In the genomic region with DNA sequence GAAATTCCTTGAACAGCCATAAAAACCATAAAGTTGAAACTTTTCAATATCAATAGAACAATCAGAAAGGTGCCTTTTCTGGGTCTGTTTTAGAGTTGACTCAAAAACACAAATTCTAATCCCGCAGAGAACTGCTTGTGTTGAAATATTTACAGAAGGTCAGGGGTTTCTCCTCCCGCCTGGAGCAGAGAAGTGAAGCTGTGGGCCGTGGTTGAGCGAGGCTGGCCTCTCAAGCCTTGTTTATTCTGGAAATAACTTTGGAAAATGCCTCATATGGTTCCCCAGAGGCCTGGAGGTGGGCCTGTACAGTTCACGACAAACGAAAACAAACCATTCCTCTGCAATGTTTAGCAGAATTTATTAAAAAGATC, we compare ENCODE assay signal across 1 cellular context.
TF ChIP-seq lines count a peak whose summit lies in the region.

No MANE protein-coding gene starts in this region.

TF ChIP-seq in HepG2, 621 proteins besides CTCF, POLR2A, EP300 and RAD21 (continued from another document and continues in another):
- TF ChIP-seq FOXA1 (IDR thresholded peaks at IDR 0.05) (0 out of 2 replicates have a peak, but pooled peaks have one; percentile 10), FOXA1 (CRISPR knock-in tag; IDR thresholded peaks at IDR 0.05) (peak; percentile 90), ATAD3A (CRISPR knock-in tag; IDR thresholded peaks at IDR 0.05) (no peak), FOXM1 (CRISPR knock-in tag; IDR thresholded peaks at IDR 0.05) (no peak), ZNF430 (CRISPR knock-in tag; IDR thresholded peaks at IDR 0.05) (no peak), ZNF530 (CRISPR knock-in tag; IDR thresholded peaks at IDR 0.05; ENCODE audit: low read depth) (no peak), KDM2A (CRISPR knock-in tag; IDR thresholded peaks at IDR 0.05; ENCODE audit: borderline replicate concordance, low read depth) (no peak), HDAC1 (CRISPR knock-in tag; IDR thresholded peaks at IDR 0.05) (peak; percentile 34; the same call in 1 of the 2 replicates), THAP11 (CRISPR knock-in tag; IDR thresholded peaks at IDR 0.05) (0 out of 2 replicates have a peak, but pooled peaks have one; percentile 16), TCF12 (IDR thresholded peaks at IDR 0.05) (no peak), TCF12 (CRISPR knock-in tag; IDR thresholded peaks at IDR 0.05) (no peak), ZFP91 (CRISPR knock-in tag; IDR thresholded peaks at IDR 0.05; ENCODE audit: borderline replicate concordance) (no peak), DDIT3 (CRISPR knock-in tag; IDR thresholded peaks at IDR 0.05) (no peak), ZNF615 (CRISPR knock-in tag; IDR thresholded peaks at IDR 0.05; ENCODE audit: borderline replicate concordance) (no peak), ZSCAN9 (CRISPR knock-in tag; IDR thresholded peaks at IDR 0.05; ENCODE audit: borderline replicate concordance) (peak; percentile 48; the same call in 1 of the 2 replicates), ARHGAP35 (CRISPR knock-in tag; IDR thresholded peaks at IDR 0.05; ENCODE audit: borderline replicate concordance) (no peak), ZNF574 (CRISPR knock-in tag; IDR thresholded peaks at IDR 0.05) (peak; percentile 19; the same call in 1 of the 2 replicates), AFF4 (CRISPR knock-in tag; IDR thresholded peaks at IDR 0.05) (no peak), NFKB2 (CRISPR knock-in tag; IDR thresholded peaks at IDR 0.05; ENCODE audit: borderline replicate concordance) (no peak), HDAC2 (CRISPR knock-in tag; IDR thresholded peaks at IDR 0.05) (peak; percentile 70), KLF16 (CRISPR knock-in tag; IDR thresholded peaks at IDR 0.05) (peak in 1 of 2 experiments; percentile 37; a peak in 1 of 4 replicates), ZNF766 (CRISPR knock-in tag; IDR thresholded peaks at IDR 0.05; ENCODE audit: borderline replicate concordance) (no peak), NONO (IDR thresholded peaks at IDR 0.05) (no peak), NONO (CRISPR knock-in tag; conservative IDR thresholded peaks at IDR 0.05) (no peak), PLRG1 (conservative IDR thresholded peaks at IDR 0.05) (no peak), HDAC6 (IDR thresholded peaks at IDR 0.05; ENCODE audit: low read depth, low read length) (no peak), NFYB (CRISPR knock-in tag; IDR thresholded peaks at IDR 0.05) (no peak), SIN3B (IDR thresholded peaks at IDR 0.05; ENCODE audit: low read length) (no peak), ZNF329 (CRISPR knock-in tag; IDR thresholded peaks at IDR 0.05; ENCODE audit: low read depth) (no peak), RORA (CRISPR knock-in tag; IDR thresholded peaks at IDR 0.05) (no peak), NCOA1 (CRISPR knock-in tag; IDR thresholded peaks at IDR 0.05) (no peak), ZFP62 (CRISPR knock-in tag; IDR thresholded peaks at IDR 0.05) (no peak), ZNF383 (CRISPR knock-in tag; IDR thresholded peaks at IDR 0.05; ENCODE audit: borderline replicate concordance) (no peak), ZNF576 (CRISPR knock-in tag; IDR thresholded peaks at IDR 0.05) (no peak), ZBTB3 (CRISPR knock-in tag; IDR thresholded peaks at IDR 0.05; ENCODE audit: borderline replicate concordance, low read depth) (no peak), JUNB (CRISPR knock-in tag; IDR thresholded peaks at IDR 0.05; ENCODE audit: borderline replicate concordance) (no peak), ZNF292 (CRISPR knock-in tag; IDR thresholded peaks at IDR 0.05; ENCODE audit: borderline replicate concordance, low read depth) (no peak)
- TF ChIP-seq, protein P1, sequence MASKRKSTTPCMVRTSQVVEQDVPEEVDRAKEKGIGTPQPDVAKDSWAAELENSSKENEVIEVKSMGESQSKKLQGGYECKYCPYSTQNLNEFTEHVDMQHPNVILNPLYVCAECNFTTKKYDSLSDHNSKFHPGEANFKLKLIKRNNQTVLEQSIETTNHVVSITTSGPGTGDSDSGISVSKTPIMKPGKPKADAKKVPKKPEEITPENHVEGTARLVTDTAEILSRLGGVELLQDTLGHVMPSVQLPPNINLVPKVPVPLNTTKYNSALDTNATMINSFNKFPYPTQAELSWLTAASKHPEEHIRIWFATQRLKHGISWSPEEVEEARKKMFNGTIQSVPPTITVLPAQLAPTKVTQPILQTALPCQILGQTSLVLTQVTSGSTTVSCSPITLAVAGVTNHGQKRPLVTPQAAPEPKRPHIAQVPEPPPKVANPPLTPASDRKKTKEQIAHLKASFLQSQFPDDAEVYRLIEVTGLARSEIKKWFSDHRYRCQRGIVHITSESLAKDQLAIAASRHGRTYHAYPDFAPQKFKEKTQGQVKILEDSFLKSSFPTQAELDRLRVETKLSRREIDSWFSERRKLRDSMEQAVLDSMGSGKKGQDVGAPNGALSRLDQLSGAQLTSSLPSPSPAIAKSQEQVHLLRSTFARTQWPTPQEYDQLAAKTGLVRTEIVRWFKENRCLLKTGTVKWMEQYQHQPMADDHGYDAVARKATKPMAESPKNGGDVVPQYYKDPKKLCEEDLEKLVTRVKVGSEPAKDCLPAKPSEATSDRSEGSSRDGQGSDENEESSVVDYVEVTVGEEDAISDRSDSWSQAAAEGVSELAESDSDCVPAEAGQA (IDR thresholded peaks at IDR 0.05; ENCODE audit: low read depth), result no peak
- TF ChIP-seq, protein P1 (CRISPR knock-in tag; IDR thresholded peaks at IDR 0.05; ENCODE audit: borderline replicate concordance), result no peak
- TF ChIP-seq, protein P2, sequence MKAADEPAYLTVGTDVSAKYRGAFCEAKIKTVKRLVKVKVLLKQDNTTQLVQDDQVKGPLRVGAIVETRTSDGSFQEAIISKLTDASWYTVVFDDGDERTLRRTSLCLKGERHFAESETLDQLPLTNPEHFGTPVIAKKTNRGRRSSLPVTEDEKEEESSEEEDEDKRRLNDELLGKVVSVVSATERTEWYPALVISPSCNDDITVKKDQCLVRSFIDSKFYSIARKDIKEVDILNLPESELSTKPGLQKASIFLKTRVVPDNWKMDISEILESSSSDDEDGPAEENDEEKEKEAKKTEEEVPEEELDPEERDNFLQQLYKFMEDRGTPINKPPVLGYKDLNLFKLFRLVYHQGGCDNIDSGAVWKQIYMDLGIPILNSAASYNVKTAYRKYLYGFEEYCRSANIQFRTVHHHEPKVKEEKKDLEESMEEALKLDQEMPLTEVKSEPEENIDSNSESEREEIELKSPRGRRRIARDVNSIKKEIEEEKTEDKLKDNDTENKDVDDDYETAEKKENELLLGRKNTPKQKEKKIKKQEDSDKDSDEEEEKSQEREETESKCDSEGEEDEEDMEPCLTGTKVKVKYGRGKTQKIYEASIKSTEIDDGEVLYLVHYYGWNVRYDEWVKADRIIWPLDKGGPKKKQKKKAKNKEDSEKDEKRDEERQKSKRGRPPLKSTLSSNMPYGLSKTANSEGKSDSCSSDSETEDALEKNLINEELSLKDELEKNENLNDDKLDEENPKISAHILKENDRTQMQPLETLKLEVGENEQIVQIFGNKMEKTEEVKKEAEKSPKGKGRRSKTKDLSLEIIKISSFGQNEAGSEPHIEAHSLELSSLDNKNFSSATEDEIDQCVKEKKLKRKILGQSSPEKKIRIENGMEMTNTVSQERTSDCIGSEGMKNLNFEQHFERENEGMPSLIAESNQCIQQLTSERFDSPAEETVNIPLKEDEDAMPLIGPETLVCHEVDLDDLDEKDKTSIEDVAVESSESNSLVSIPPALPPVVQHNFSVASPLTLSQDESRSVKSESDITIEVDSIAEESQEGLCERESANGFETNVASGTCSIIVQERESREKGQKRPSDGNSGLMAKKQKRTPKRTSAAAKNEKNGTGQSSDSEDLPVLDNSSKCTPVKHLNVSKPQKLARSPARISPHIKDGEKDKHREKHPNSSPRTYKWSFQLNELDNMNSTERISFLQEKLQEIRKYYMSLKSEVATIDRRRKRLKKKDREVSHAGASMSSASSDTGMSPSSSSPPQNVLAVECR (CRISPR knock-in tag; IDR thresholded peaks at IDR 0.05; ENCODE audit: borderline replicate concordance), result no peak
- TF ChIP-seq, protein P3, sequence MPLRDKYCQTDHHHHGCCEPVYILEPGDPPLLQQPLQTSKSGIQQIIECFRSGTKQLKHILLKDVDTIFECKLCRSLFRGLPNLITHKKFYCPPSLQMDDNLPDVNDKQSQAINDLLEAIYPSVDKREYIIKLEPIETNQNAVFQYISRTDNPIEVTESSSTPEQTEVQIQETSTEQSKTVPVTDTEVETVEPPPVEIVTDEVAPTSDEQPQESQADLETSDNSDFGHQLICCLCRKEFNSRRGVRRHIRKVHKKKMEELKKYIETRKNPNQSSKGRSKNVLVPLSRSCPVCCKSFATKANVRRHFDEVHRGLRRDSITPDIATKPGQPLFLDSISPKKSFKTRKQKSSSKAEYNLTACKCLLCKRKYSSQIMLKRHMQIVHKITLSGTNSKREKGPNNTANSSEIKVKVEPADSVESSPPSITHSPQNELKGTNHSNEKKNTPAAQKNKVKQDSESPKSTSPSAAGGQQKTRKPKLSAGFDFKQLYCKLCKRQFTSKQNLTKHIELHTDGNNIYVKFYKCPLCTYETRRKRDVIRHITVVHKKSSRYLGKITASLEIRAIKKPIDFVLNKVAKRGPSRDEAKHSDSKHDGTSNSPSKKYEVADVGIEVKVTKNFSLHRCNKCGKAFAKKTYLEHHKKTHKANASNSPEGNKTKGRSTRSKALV (CRISPR knock-in tag; IDR thresholded peaks at IDR 0.05), result no peak
